8 cellular contexts compared by ENCODE assay signal in genomic region chr12:106223485-106224391, GRCh38. TPM values are rescaled to one million over a fixed set of nuclear protein-coding genes. Genes with fewer than 3 reads are reported as not detected.
DNase-seq lines count a peak whose midpoint lies in the region; ATAC-seq and TF ChIP-seq lines count a peak whose summit lies in the region.

No MANE protein-coding gene starts in this region.

- WGBS in upper lobe of left lung, 2 donors, result 36 to 73% methylated on average over 6 to 9 of the region's 9 CpGs

- TF ChIP-seq EP300 in upper lobe of left lung (IDR thresholded peaks at IDR 0.05), result no peak

- DNase-seq in AG09309 (ENCODE audit: low read depth), result no peak
- peak; percentile 42 for DNase-seq in Jurkat, Clone E6-1 (ENCODE audit: low read depth, low spot score)
- peak; percentile 45 to 84 (median 73) for DNase-seq in Peyer's patch
- peak; percentile 55 for DNase-seq in activated T-helper 1 cell treated with Interleukin-2 at 50 U/mL for 16 hours (ENCODE audit: low read depth)
- DNase-seq in fibroblast of the aortic adventitia (ENCODE audit: low read depth), result peak; percentile 72
- peak in 41 of 56 donors; percentile 8 to 70 (median 29) for DNase-seq in nucleus accumbens (lab: John Stamatoyannopoulos, UW)
- DNase-seq in upper lobe of left lung, result peak in 1 of 2 donors; percentile 73

- H3K36me3 ChIP-seq in Peyer's patch (no peaks in the 10 kb centered on the region), upper lobe of left lung (no peaks in the 10 kb centered on the region)

- ATAC-seq in GM18907 (IDR thresholded peaks at IDR 0.05; ENCODE audit: unreplicated experiment) (peak; percentile 68), upper lobe of left lung (ENCODE audit: low FRiP score in 2 of 2) (peak; percentile 89 to 91)

- TF ChIP-seq CTCF in AG09309 (IDR thresholded peaks at IDR 0.05; ENCODE audit: control insufficient read depth, insufficient read depth, low read depth, low read length, missing control alignments), result peak; percentile 98
- peak; percentile 80 to 97 (median 87) for TF ChIP-seq CTCF in Peyer's patch (IDR thresholded peaks at IDR 0.05)
- peak; percentile 98 for TF ChIP-seq CTCF in fibroblast of the aortic adventitia (IDR thresholded peaks at IDR 0.05; ENCODE audit: insufficient read depth, low read length)
- TF ChIP-seq CTCF in upper lobe of left lung (IDR thresholded peaks at IDR 0.05), result peak; percentile 86 to 93 (median 89)

- H3K4me3 ChIP-seq in AG09309 (ENCODE audit: control insufficient read depth, low read depth, low read length) (no peak overlapping the region), Peyer's patch (no peak overlapping the region), fibroblast of the aortic adventitia (ENCODE audit: low read depth, low read length) (no peak overlapping the region), upper lobe of left lung (no peak overlapping the region)
- H3K4me3 ChIP-seq in Jurkat, Clone E6-1 (ENCODE audit: low read length), result no peak overlapping the region

- H3K27me3 ChIP-seq in Peyer's patch (no peaks in the 10 kb centered on the region), upper lobe of left lung (no peaks in the 10 kb centered on the region)

- no peaks in the 10 kb centered on the region for H3K9me3 ChIP-seq in Peyer's patch
- no peaks in the 10 kb centered on the region for H3K9me3 ChIP-seq in upper lobe of left lung

- H3K4me1 ChIP-seq in Peyer's patch (no peaks in the 10 kb centered on the region), upper lobe of left lung (peaks cover 2 to 13% (median 10%) of the 10 kb centered on the region in 4 donors)

- TF ChIP-seq POLR2A in Peyer's patch (IDR thresholded peaks at IDR 0.05) (no peak), upper lobe of left lung (IDR thresholded peaks at IDR 0.05) (no peak)

- H3K27ac ChIP-seq in Peyer's patch (no peak overlapping the region), upper lobe of left lung (no peak overlapping the region)

RNA-seq across cellular contexts. Expression of gene CKAP4, which starts 24.1 kb away (rescaled TPM):
- polyA plus RNA-seq in Jurkat, Clone E6-1 (2012; ENCODE audit: insufficient read depth, insufficient read length), result 19.3 TPM
- 10 to 100 TPM; 15.5 to 24.5 (median 21.0) TPM for total RNA-seq in Peyer's patch
- total RNA-seq in fibroblast of the aortic adventitia (ENCODE audit: low replicate concordance), result 162 and 217 TPM in 2 replicates
- 10 to 100 TPM; 16.8 to 70.8 (median 44.5) TPM for total RNA-seq in upper lobe of left lung
